Comparison of ENCODE assay signal across 8 cellular contexts in the genomic region with DNA sequence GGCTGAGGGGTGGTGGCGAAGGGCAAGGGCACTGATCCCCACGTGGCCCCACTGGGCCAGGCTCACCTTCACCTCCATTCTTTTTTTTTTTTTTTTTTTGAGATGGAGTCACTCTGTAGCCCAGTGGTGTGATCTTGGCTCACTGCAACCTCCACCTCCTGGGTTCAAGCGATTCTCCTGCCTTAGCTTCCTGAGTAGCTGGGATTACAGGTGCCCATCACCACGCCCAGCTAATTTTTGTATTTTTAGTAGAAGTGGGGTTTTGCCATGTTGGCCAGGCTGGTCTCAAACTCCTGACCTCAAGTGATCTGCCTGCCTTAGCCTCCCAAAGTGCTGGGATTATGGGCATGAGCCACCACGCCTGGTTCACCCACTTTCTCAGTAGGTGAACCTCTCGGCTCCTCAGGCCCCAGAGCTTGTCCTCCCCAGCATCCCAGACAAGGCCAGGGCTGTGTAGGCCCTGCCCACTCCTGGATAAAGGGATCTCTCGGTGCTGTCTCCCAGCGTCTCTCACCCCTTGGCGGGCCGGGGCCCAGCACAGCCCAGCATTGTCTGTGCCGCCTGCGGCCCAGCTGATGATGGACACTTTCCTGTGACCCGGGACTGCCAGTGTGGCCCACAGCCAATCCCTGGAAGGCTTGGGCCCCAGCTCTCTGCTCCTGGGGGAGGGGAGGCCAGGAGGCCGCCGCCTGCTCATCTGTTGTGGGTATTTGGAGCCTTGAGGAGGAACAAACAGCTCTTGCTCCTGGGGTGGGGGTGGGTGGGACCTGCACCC.
DNase-seq lines count a peak whose midpoint lies in the region; ATAC-seq and TF ChIP-seq lines count a peak whose summit lies in the region.
"Not testable (repeated sequence)": the region's sequence is repeated elsewhere in the genome, so short reads cannot be mapped to it uniquely, and the experiment has no call there.

No MANE protein-coding gene starts in this region.

- H3K9me3 ChIP-seq in BLaER1; fibroblast of lung (ENCODE audit: control insufficient read depth, insufficient read depth, low read depth, low read length); muscle layer of colon (ENCODE audit: low read length); psoas muscle: not testable (repeated sequence)

- not testable (repeated sequence) for H3K9me3 Mint-ChIP-seq in activated T-cell treated with anti-CD3 and anti-CD28 coated beads, Interleukin-2, amount 50 U/mL, for 24 hours

- not testable (repeated sequence) for H3K4me3 Mint-ChIP-seq in activated T-cell treated with anti-CD3 and anti-CD28 coated beads, Interleukin-2, amount 50 U/mL, for 24 hours

- H3K4me1 Mint-ChIP-seq in activated T-cell treated with anti-CD3 and anti-CD28 coated beads, Interleukin-2, amount 50 U/mL, for 24 hours (ENCODE audit: low read depth), result not testable (repeated sequence)

- not testable (repeated sequence) for ATAC-seq in psoas muscle

- H3K4me2 ChIP-seq in BLaER1; fibroblast of lung (ENCODE audit: extremely low read depth, insufficient read depth, low read length): not testable (repeated sequence)

- peaks cover 92% of the 10 kb centered on the region for H4K20me1 ChIP-seq in BLaER1
- H4K20me1 ChIP-seq in fibroblast of lung (ENCODE audit: control insufficient read depth, extremely low read depth, insufficient read depth, low read length), result not testable (repeated sequence)

- H3K79me2 ChIP-seq in fibroblast of lung (ENCODE audit: control insufficient read depth, insufficient read depth, low read length), result not testable (repeated sequence)

- H3K36me3 Mint-ChIP-seq in activated T-cell treated with anti-CD3 and anti-CD28 coated beads, Interleukin-2, amount 50 U/mL, for 24 hours (ENCODE audit: low read depth), result not testable (repeated sequence)

- H3K27ac ChIP-seq in BLaER1 (peak overlapping the region; percentile 6; the same call in 1 of the 2 replicates), cingulate gyrus (ENCODE audit: low read depth, low read length) (peak overlapping the region; percentile 97), fibroblast of lung (ENCODE audit: insufficient read depth, low read length) (peak overlapping the region; percentile 64), muscle layer of colon (ENCODE audit: low read depth, low read length) (peak overlapping the region; percentile 96), psoas muscle (peak overlapping the region; percentile 58), temporal lobe (ENCODE audit: low read depth, low read length) (peak overlapping the region; percentile 100)

- DNase-seq in activated T-cell treated with anti-CD3 and anti-CD28 coated beads, Interleukin-2, amount 50 U/mL, for 24 hours; fibroblast of lung (ENCODE audit: low read depth in 2 of 2): not testable (repeated sequence)
- peak; percentile 79 for DNase-seq in inferior parietal cortex (ENCODE audit: extremely low spot score)
- DNase-seq in psoas muscle, result peak in 1 of 2 donors; percentile 46

- intact Hi-C loops in psoas muscle (cut with DNase I), result not testable (repeated sequence)

- H3K4me1 ChIP-seq in BLaER1 (peaks cover 43% of the 10 kb centered on the region), fibroblast of lung (ENCODE audit: control insufficient read depth, extremely low read depth, insufficient read depth, low read length) (peaks cover 11% of the 10 kb centered on the region), muscle layer of colon (ENCODE audit: insufficient read depth, low read length) (peaks cover 85% of the 10 kb centered on the region)
- H3K4me1 ChIP-seq in psoas muscle, result not testable (repeated sequence)

- H3K27me3 ChIP-seq in BLaER1; fibroblast of lung (ENCODE audit: control insufficient read depth, insufficient read depth, low read length); muscle layer of colon (ENCODE audit: control insufficient read depth in 1 of 2, insufficient read depth in 2 of 2, low read length in 2 of 2); psoas muscle (ENCODE audit: insufficient read depth in 3 of 3, low read length in 2 of 3): not testable (repeated sequence)

- H2AFZ ChIP-seq in fibroblast of lung (ENCODE audit: low read length), result not testable (repeated sequence)

- H3K27me3 Mint-ChIP-seq in activated T-cell treated with anti-CD3 and anti-CD28 coated beads, Interleukin-2, amount 50 U/mL, for 24 hours, result not testable (repeated sequence)

- TF ChIP-seq CTCF in fibroblast of lung (conservative IDR thresholded peaks at IDR 0.05 in 1 of 2, IDR thresholded peaks at IDR 0.05 in 1 of 2; ENCODE audit: low read depth in 1 of 2, low read length in 2 of 2); psoas muscle (IDR thresholded peaks at IDR 0.05): not testable (repeated sequence)

- peak overlapping the region; percentile 64 for H3K27ac Mint-ChIP-seq in activated T-cell treated with anti-CD3 and anti-CD28 coated beads, Interleukin-2, amount 50 U/mL, for 24 hours

- not testable (repeated sequence) for H3K4me3 ChIP-seq in BLaER1; fibroblast of lung (replicated peaks in 1 of 4; ENCODE audit: control extremely low read depth in 1 of 4, insufficient read depth in 1 of 4, low read depth in 3 of 4, low read length in 4 of 4); muscle layer of colon (ENCODE audit: low read depth in 1 of 2, low read length in 2 of 2); psoas muscle

- H3K9ac ChIP-seq in BLaER1; fibroblast of lung (ENCODE audit: insufficient read depth, low read length); muscle layer of colon (ENCODE audit: low read length): not testable (repeated sequence)

- 70 to 79% (median 77%) methylated on average over 15 of the region's 15 CpGs for WGBS in psoas muscle, 3 donors

- H3K36me3 ChIP-seq in BLaER1, result peaks cover 74% of the 10 kb centered on the region
- H3K36me3 ChIP-seq in fibroblast of lung (ENCODE audit: control insufficient read depth, insufficient read depth, low read length); muscle layer of colon (ENCODE audit: insufficient read depth, low read length); psoas muscle (ENCODE audit: insufficient read depth in 1 of 2, low read depth in 1 of 2): not testable (repeated sequence)

Comparison
In these comparisons a context has a peak if more than half of its experiments do, and no peak if none do; other contexts are left out.
1. H3K27ac ChIP-seq: peak in every context shown above with its lines; median percentile 100 in temporal lobe; 97 in cingulate gyrus; 96 in muscle layer of colon; 64 in fibroblast of lung; 58 in psoas muscle; 6 in BLaER1.